10 cellular contexts compared by ENCODE assay signal in genomic region chr1:17572264-17572985, GRCh38. TPM values are rescaled to one million over a fixed set of nuclear protein-coding genes. Genes with fewer than 3 reads are reported as not detected.
DNase-seq lines count a peak whose midpoint lies in the region; ATAC-seq and TF ChIP-seq lines count a peak whose summit lies in the region.
"Had no signal": no experiment of that assay in that cellular context is flagged by ENCODE, and none has a peak within 500 bp of the region (broad histone marks: within the 10 kb centered on the region; RNA-seq: fewer than 3 reads in every experiment).

No MANE protein-coding gene starts in this region.

- no peak overlapping the region for H3K4me2 ChIP-seq in hepatocyte

- peak overlapping the region; percentile 58 for H3K27ac ChIP-seq in hepatocyte
- H3K27ac ChIP-seq in thoracic aorta, result peak overlapping the region; percentile 89 to 99
- no peak overlapping the region for H3K27ac ChIP-seq in A673 (ENCODE audit: low read depth, low read length, poor library complexity, severe bottlenecking)

- no peaks in the 10 kb centered on the region for H3K9me3 Mint-ChIP-seq in effector memory CD8-positive, alpha-beta T cell

- H3K9me3 ChIP-seq in hepatocyte (ENCODE audit: low read depth) (no peaks in the 10 kb centered on the region), thoracic aorta (no peaks in the 10 kb centered on the region), A673 (ENCODE audit: low read depth, low read length, poor library complexity, severe bottlenecking) (no peaks in the 10 kb centered on the region)

- ATAC-seq in Right ventricle myocardium inferior (no peak), Right ventricle myocardium superior (ENCODE audit: poor library complexity) (no peak), thoracic aorta (ENCODE audit: insufficient number of reproducible peaks, low FRiP score, low read depth) (no peak)
- no peak for ATAC-seq in effector memory CD8-positive, alpha-beta T cell (replicated peaks)

- no peak overlapping the region for H2AFZ ChIP-seq in hepatocyte

- TF ChIP-seq CTCF in hepatocyte (IDR thresholded peaks at IDR 0.05; ENCODE audit: poor library complexity) (no peak), thoracic aorta (IDR thresholded peaks at IDR 0.05) (no peak), A673 (conservative IDR thresholded peaks at IDR 0.05; ENCODE audit: low read depth, low read length) (no peak)

- DNase-seq in Right ventricle myocardium inferior (ENCODE audit: missing footprints) (peak; percentile 65), Right ventricle myocardium superior (no peak), RPMI8226 (peak; percentile 61), hepatocyte (ENCODE audit: low spot score) (no peak), thoracic aorta (ENCODE audit: low spot score) (no peak), A673 (ENCODE audit: low spot score) (no peak), OCI-M2 (lab: John Stamatoyannopoulos, UW; ENCODE audit: unreplicated experiment) (no peak)
- DNase-seq in effector memory CD8-positive, alpha-beta T cell, result no peak
- DNase-seq: retina had no signal

- H3K27me3 ChIP-seq in hepatocyte (no peaks in the 10 kb centered on the region), thoracic aorta (replicated peaks; ENCODE audit: insufficient read depth) (no peaks in the 10 kb centered on the region), A673 (replicated peaks; ENCODE audit: insufficient read depth, low read depth, low read length, poor library complexity) (no peaks in the 10 kb centered on the region)

- no peak overlapping the region for H3K27ac Mint-ChIP-seq in effector memory CD8-positive, alpha-beta T cell

- CTCF ChIA-PET in A673 (lab: Charles Lee), result no interaction called here

- intact Hi-C loops in Right ventricle myocardium inferior (cut with DNase I), result no loop called here
- intact Hi-C loops in Right ventricle myocardium superior (cut with DNase I), result no loop called here
- intact Hi-C loops in A673 (cut with micrococcal nuclease; ENCODE audit: unreplicated experiment), result no loop called here

- H3K4me1 ChIP-seq in hepatocyte (ENCODE audit: insufficient read depth), result peaks cover 46% of the 10 kb centered on the region
- H3K4me1 ChIP-seq in thoracic aorta (ENCODE audit: control insufficient read depth in 1 of 2, low read depth in 2 of 2), result peaks cover 66 to 98% of the 10 kb centered on the region in 2 donors
- no peaks in the 10 kb centered on the region for H3K4me1 ChIP-seq in A673 (ENCODE audit: insufficient read depth, low read length, poor library complexity, severe bottlenecking)

- H3K79me2 ChIP-seq in hepatocyte, result peaks cover 37% of the 10 kb centered on the region

- 90% methylated on average over 9 of the region's 9 CpGs for WGBS in hepatocyte (ENCODE audit: low lambda C conversion rate, missing lambda C conversion rate)

- peaks cover 3% of the 10 kb centered on the region for H4K20me1 ChIP-seq in hepatocyte (ENCODE audit: insufficient read depth, poor library complexity, severe bottlenecking)

- POLR2A ChIA-PET in A673 (lab: Charles Lee; ENCODE audit: low non-redundant PET), result no interaction called here

- no peak overlapping the region for H3K4me3 ChIP-seq in hepatocyte
- H3K4me3 ChIP-seq in thoracic aorta, result no peak overlapping the region
- H3K4me3 ChIP-seq in A673 (ENCODE audit: low read depth, low read length, poor library complexity, severe bottlenecking), result no peak overlapping the region

- H3K4me3 Mint-ChIP-seq in effector memory CD8-positive, alpha-beta T cell, result no peak overlapping the region

- H3K27me3 Mint-ChIP-seq in effector memory CD8-positive, alpha-beta T cell, result peaks cover 23 to 77% of the 10 kb centered on the region in 2 donors

- H3K36me3 ChIP-seq in hepatocyte (replicated peaks; ENCODE audit: insufficient read depth, low read depth), result no peaks in the 10 kb centered on the region
- H3K36me3 ChIP-seq in thoracic aorta, result no peaks in the 10 kb centered on the region
- H3K36me3 ChIP-seq in A673 (ENCODE audit: insufficient read depth, low read length, poor library complexity, severe bottlenecking), result no peaks in the 10 kb centered on the region

- H3K36me3 Mint-ChIP-seq in effector memory CD8-positive, alpha-beta T cell (ENCODE audit: insufficient read depth), result peaks cover 3% of the 10 kb centered on the region

- no TSS peak for BruUV-seq in A673 (replicated peaks; lab: Mats Ljungman, UMichigan)

- H3K9me2 ChIP-seq in hepatocyte (replicated peaks; ENCODE audit: insufficient read depth), result no peaks in the 10 kb centered on the region

- H3K4me1 Mint-ChIP-seq in effector memory CD8-positive, alpha-beta T cell (ENCODE audit: low read depth in 2 of 2), result no peaks in the 10 kb centered on the region

RNA-seq across cellular contexts. Expression of gene ARHGEF10L, which starts 32.9 kb away (rescaled TPM):
- total RNA-seq in Right ventricle myocardium inferior (59.9 TPM), Right ventricle myocardium superior (55.6 TPM), hepatocyte (33.0 and 48.3 TPM in 2 replicates), thoracic aorta (100 to 1,000 TPM; 226 to 301 TPM), A673 (2021) (3.3 and 5.1 TPM in 2 replicates)
- polyA plus RNA-seq in hepatocyte, result 40.4 and 48.2 TPM in 2 replicates
- total RNA-seq: activated CD8-positive, alpha-beta memory T cell treated with anti-CD3 and anti-CD28 coated beads for 36 hours had no signal

Comparison
In these comparisons a context has a peak if more than half of its experiments do, and no peak if none do; other contexts are left out.
1. DNase-seq: peak in Right ventricle myocardium inferior (single experiment) and RPMI8226 (single experiment); none in Right ventricle myocardium superior (single experiment), hepatocyte (single experiment), thoracic aorta (single experiment), effector memory CD8-positive, alpha-beta T cell (0 of 3), A673 (single experiment) and OCI-M2 (single experiment).